Comparison of ENCODE assay signal across 1 cellular context in the genomic region with DNA sequence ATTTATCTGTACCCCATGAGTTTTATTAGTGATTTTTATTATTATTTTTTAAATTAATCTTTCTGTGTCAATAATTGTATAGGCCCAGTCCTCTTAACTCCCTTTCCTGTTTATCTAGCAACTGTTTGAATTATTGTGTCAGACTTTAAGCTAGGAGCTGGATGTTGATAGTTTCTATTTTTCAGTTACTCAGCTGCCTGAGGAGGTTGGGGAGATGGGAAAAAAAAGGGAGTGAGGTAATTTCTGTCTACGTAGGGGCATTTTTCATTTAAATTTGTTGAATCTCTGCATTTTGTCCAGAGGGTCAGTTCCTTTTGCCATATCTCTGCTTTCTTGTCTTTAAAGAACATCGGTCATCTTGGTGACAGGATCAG.
TF ChIP-seq lines count a peak whose summit lies in the region.

No MANE protein-coding gene starts in this region.

TF ChIP-seq in GM23338, 12 proteins besides CTCF, POLR2A, EP300 and RAD21 (continued from another document):
- TF ChIP-seq, protein P1, sequence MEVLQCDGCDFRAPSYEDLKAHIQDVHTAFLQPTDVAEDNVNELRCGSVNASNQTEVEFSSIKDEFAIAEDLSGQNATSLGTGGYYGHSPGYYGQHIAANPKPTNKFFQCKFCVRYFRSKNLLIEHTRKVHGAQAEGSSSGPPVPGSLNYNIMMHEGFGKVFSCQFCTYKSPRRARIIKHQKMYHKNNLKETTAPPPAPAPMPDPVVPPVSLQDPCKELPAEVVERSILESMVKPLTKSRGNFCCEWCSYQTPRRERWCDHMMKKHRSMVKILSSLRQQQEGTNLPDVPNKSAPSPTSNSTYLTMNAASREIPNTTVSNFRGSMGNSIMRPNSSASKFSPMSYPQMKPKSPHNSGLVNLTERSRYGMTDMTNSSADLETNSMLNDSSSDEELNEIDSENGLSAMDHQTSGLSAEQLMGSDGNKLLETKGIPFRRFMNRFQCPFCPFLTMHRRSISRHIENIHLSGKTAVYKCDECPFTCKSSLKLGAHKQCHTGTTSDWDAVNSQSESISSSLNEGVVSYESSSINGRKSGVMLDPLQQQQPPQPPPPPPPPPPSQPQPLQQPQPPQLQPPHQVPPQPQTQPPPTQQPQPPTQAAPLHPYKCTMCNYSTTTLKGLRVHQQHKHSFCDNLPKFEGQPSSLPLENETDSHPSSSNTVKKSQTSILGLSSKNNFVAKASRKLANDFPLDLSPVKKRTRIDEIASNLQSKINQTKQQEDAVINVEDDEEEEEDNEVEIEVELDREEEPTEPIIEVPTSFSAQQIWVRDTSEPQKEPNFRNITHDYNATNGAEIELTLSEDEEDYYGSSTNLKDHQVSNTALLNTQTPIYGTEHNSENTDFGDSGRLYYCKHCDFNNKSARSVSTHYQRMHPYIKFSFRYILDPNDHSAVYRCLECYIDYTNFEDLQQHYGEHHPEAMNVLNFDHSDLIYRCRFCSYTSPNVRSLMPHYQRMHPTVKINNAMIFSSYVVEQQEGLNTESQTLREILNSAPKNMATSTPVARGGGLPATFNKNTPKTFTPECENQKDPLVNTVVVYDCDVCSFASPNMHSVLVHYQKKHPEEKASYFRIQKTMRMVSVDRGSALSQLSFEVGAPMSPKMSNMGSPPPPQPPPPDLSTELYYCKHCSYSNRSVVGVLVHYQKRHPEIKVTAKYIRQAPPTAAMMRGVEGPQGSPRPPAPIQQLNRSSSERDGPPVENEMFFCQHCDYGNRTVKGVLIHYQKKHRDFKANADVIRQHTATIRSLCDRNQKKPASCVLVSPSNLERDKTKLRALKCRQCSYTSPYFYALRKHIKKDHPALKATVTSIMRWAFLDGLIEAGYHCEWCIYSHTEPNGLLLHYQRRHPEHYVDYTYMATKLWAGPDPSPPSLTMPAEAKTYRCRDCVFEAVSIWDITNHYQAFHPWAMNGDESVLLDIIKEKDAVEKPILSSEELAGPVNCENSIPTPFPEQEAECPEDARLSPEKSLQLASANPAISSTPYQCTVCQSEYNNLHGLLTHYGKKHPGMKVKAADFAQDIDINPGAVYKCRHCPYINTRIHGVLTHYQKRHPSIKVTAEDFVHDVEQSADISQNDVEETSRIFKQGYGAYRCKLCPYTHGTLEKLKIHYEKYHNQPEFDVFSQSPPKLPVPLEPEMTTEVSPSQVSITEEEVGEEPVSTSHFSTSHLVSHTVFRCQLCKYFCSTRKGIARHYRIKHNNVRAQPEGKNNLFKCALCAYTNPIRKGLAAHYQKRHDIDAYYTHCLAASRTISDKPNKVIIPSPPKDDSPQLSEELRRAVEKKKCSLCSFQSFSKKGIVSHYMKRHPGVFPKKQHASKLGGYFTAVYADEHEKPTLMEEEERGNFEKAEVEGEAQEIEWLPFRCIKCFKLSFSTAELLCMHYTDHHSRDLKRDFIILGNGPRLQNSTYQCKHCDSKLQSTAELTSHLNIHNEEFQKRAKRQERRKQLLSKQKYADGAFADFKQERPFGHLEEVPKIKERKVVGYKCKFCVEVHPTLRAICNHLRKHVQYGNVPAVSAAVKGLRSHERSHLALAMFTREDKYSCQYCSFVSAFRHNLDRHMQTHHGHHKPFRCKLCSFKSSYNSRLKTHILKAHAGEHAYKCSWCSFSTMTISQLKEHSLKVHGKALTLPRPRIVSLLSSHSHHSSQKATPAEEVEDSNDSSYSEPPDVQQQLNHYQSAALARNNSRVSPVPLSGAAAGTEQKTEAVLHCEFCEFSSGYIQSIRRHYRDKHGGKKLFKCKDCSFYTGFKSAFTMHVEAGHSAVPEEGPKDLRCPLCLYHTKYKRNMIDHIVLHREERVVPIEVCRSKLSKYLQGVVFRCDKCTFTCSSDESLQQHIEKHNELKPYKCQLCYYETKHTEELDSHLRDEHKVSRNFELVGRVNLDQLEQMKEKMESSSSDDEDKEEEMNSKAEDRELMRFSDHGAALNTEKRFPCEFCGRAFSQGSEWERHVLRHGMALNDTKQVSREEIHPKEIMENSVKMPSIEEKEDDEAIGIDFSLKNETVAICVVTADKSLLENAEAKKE (CRISPR knock-in tag; IDR thresholded peaks at IDR 0.05), result no peak
- TF ChIP-seq, protein P2, sequence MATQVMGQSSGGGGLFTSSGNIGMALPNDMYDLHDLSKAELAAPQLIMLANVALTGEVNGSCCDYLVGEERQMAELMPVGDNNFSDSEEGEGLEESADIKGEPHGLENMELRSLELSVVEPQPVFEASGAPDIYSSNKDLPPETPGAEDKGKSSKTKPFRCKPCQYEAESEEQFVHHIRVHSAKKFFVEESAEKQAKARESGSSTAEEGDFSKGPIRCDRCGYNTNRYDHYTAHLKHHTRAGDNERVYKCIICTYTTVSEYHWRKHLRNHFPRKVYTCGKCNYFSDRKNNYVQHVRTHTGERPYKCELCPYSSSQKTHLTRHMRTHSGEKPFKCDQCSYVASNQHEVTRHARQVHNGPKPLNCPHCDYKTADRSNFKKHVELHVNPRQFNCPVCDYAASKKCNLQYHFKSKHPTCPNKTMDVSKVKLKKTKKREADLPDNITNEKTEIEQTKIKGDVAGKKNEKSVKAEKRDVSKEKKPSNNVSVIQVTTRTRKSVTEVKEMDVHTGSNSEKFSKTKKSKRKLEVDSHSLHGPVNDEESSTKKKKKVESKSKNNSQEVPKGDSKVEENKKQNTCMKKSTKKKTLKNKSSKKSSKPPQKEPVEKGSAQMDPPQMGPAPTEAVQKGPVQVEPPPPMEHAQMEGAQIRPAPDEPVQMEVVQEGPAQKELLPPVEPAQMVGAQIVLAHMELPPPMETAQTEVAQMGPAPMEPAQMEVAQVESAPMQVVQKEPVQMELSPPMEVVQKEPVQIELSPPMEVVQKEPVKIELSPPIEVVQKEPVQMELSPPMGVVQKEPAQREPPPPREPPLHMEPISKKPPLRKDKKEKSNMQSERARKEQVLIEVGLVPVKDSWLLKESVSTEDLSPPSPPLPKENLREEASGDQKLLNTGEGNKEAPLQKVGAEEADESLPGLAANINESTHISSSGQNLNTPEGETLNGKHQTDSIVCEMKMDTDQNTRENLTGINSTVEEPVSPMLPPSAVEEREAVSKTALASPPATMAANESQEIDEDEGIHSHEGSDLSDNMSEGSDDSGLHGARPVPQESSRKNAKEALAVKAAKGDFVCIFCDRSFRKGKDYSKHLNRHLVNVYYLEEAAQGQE (IDR thresholded peaks at IDR 0.05; ENCODE audit: unreplicated experiment), result no peak
- no peak for TF ChIP-seq NANOG (IDR thresholded peaks at IDR 0.05; ENCODE audit: borderline replicate concordance)
- no peak for TF ChIP-seq POLR2AphosphoS5 (IDR thresholded peaks at IDR 0.05; ENCODE audit: low read depth)
- no peak for TF ChIP-seq ZNF331 (CRISPR knock-in tag; IDR thresholded peaks at IDR 0.05; ENCODE audit: low read depth)
